Comparison of ENCODE assay signal across 16 cellular contexts in genomic region chr15:63917588-63918316, GRCh38.
DNase-seq lines count a peak whose midpoint lies in the region; FAIRE-seq and TF ChIP-seq lines count a peak whose summit lies in the region.
"Had no signal": no experiment of that assay in that cellular context is flagged by ENCODE, and none has a peak within 500 bp of the region (broad histone marks: within the 10 kb centered on the region; RNA-seq: fewer than 3 reads in every experiment).

No MANE protein-coding gene starts in this region.

- H3K4me3 ChIP-seq in subcutaneous abdominal adipose tissue (ENCODE audit: low read depth in 1 of 5, low read length in 5 of 5): no peak overlapping the region
- H3K4me3 ChIP-seq in effector memory CD4-positive, alpha-beta T cell (ENCODE audit: insufficient read depth, low read depth, low read length, poor library complexity, severe bottlenecking): no peak overlapping the region

- peak overlapping the region; percentile 27 for H3K4me3 Mint-ChIP-seq in glutamatergic neuron (ENCODE audit: unreplicated experiment)
- H3K4me3 Mint-ChIP-seq in nephron progenitor cell: no peak overlapping the region

- DNase-seq in NCI-H146 treated with DMSO at 0.1 percent for 48 hours (lab: John Stamatoyannopoulos, UW; ENCODE audit: unreplicated experiment) (peak; percentile 82), NCI-H146 (lab: John Stamatoyannopoulos, UW) (no peak), glutamatergic neuron (no peak), nephron progenitor cell (no peak), urothelium cell line (ENCODE audit: low spot score) (no peak), GM12892 (ENCODE audit: insufficient read length) (no peak)
- DNase-seq in effector memory CD4-positive, alpha-beta T cell: no peak
- DNase-seq: 8988T, HCEC 1CT, IMR-90, MV-4-11, NCI-H1436, NCI-H446, NCI-H748 treated with DMSO at 0.1 percent for 48 hours had no signal

- H3K36me3 ChIP-seq in subcutaneous abdominal adipose tissue (ENCODE audit: control insufficient read depth in 5 of 5, insufficient read depth in 5 of 5, low read length in 5 of 5): peaks cover 0 to 26% (median 14%) of the 10 kb centered on the region in 5 donors
- no peaks in the 10 kb centered on the region for H3K36me3 ChIP-seq in effector memory CD4-positive, alpha-beta T cell (ENCODE audit: control insufficient read depth, insufficient read depth, low read length)

- TF ChIP-seq POLR2A in GM12892 (IDR thresholded peaks at IDR 0.05; ENCODE audit: low read depth, low read length): no peak

- peaks cover 3 to 34% (median 21%) of the 10 kb centered on the region in 5 donors for H3K4me1 ChIP-seq in subcutaneous abdominal adipose tissue (ENCODE audit: control insufficient read depth in 5 of 5, insufficient read depth in 5 of 5, low read length in 5 of 5)
- peaks cover 6% of the 10 kb centered on the region for H3K4me1 ChIP-seq in effector memory CD4-positive, alpha-beta T cell (ENCODE audit: control insufficient read depth, insufficient read depth, low read length, poor library complexity, severe bottlenecking)

- FAIRE-seq in urothelium cell line (lab: Jason Lieb, UNC) (no peak), GM12892 (lab: Jason Lieb, UNC) (no peak)

- TF ChIP-seq CTCF in glutamatergic neuron (IDR thresholded peaks at IDR 0.05; ENCODE audit: partially characterized antibody, unreplicated experiment) (no peak), nephron progenitor cell (IDR thresholded peaks at IDR 0.05) (no peak)

- H3K36me3 Mint-ChIP-seq in glutamatergic neuron (ENCODE audit: unreplicated experiment): peaks cover 4% of the 10 kb centered on the region
- no peaks in the 10 kb centered on the region for H3K36me3 Mint-ChIP-seq in nephron progenitor cell (ENCODE audit: low read depth)

- H3K27ac ChIP-seq in subcutaneous abdominal adipose tissue (ENCODE audit: low read depth, low read length): peak overlapping the region; percentile 50
- no peak overlapping the region for H3K27ac ChIP-seq in effector memory CD4-positive, alpha-beta T cell (ENCODE audit: insufficient read depth, low read length, poor library complexity, severe bottlenecking)
- H3K27ac ChIP-seq: C4-2B had no signal

- H3K9ac ChIP-seq in subcutaneous abdominal adipose tissue (ENCODE audit: low read length in 5 of 5): no peak overlapping the region

- H3K9me3 Mint-ChIP-seq in glutamatergic neuron (ENCODE audit: unreplicated experiment): peaks cover 2% of the 10 kb centered on the region
- no peaks in the 10 kb centered on the region for H3K9me3 Mint-ChIP-seq in nephron progenitor cell

- H3K9me3 ChIP-seq in subcutaneous abdominal adipose tissue (ENCODE audit: control insufficient read depth in 5 of 5, low read length in 5 of 5): no peaks in the 10 kb centered on the region
- no peaks in the 10 kb centered on the region for H3K9me3 ChIP-seq in effector memory CD4-positive, alpha-beta T cell (ENCODE audit: control insufficient read depth, low read length)

- peaks cover 10% of the 10 kb centered on the region for H3K27me3 Mint-ChIP-seq in glutamatergic neuron (ENCODE audit: unreplicated experiment)
- peaks cover 7% of the 10 kb centered on the region for H3K27me3 Mint-ChIP-seq in nephron progenitor cell (ENCODE audit: low read depth, poor library complexity)

- H3K27ac Mint-ChIP-seq in glutamatergic neuron (ENCODE audit: unreplicated experiment) (peak overlapping the region; percentile 53), nephron progenitor cell (peak overlapping the region; percentile 60)

- H3K4me1 Mint-ChIP-seq in glutamatergic neuron (ENCODE audit: low read depth, unreplicated experiment): peaks cover 26% of the 10 kb centered on the region
- peaks cover 71% of the 10 kb centered on the region for H3K4me1 Mint-ChIP-seq in nephron progenitor cell

- no peaks in the 10 kb centered on the region for H3K27me3 ChIP-seq in subcutaneous abdominal adipose tissue (ENCODE audit: control insufficient read depth in 5 of 5, insufficient read depth in 4 of 5, low read length in 5 of 5)
- H3K27me3 ChIP-seq in effector memory CD4-positive, alpha-beta T cell (replicated peaks; ENCODE audit: control insufficient read depth, insufficient read depth, low read length, poor library complexity, severe bottlenecking): no peaks in the 10 kb centered on the region
